Comparison of ENCODE assay signal across 1 cellular context in the genomic region with DNA sequence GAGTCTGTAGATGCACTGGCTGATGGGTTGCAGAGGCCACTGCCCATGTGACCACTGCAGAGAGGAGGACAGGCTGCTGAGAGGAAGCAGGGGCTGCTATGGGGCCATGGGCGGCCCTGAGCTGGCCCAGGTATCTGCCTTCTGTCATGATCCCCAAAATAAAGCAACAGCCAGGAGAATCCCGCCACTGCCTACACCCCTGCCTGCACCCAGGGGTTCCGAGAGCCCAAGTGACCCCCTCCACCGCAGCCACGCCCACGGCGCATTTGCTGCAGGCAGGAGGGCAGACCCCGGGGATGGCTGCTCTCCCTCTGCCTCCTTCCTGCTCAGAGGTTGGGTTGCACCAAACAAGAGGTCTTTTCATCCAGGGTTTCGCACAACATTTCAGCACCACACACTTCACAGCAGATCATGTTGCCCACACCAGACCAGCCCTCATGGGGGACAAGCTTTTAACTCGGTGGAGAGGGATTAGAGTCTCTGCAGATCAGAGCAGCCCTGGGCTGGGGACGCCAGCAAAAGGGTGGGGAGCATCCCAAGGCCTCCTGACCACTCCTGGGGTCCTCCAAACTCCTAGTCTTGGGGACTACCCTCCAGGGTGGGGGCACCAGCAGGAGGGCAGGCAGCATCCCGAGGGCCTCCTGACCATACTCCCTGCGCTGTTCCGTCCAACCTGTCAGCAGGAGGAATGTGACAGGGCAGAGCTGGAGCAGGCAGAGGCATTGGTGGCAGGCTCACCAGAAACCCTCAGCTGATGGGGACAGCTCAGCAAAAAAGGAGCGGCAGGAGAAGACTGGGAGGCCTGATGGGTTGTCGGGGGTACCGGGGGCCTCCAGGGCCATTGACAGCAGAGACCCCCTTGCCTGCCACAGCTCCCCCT.
TF ChIP-seq lines count a peak whose summit lies in the region.

No MANE protein-coding gene starts in this region.

TF ChIP-seq in SK-N-SH, 30 proteins besides CTCF, POLR2A, EP300 and RAD21:
- TF ChIP-seq GABPA (IDR thresholded peaks at IDR 0.05; ENCODE audit: low read depth) = no peak
- no peak for TF ChIP-seq TCF12 (IDR thresholded peaks at IDR 0.05)
- TF ChIP-seq RFX5 (IDR thresholded peaks at IDR 0.05; ENCODE audit: low read length) = no peak
- TF ChIP-seq, protein P1, sequence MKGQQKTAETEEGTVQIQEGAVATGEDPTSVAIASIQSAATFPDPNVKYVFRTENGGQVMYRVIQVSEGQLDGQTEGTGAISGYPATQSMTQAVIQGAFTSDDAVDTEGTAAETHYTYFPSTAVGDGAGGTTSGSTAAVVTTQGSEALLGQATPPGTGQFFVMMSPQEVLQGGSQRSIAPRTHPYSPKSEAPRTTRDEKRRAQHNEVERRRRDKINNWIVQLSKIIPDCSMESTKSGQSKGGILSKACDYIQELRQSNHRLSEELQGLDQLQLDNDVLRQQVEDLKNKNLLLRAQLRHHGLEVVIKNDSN (IDR thresholded peaks at IDR 0.05; ENCODE audit: borderline replicate concordance, low read depth) = no peak
- no peak for TF ChIP-seq NFIC (IDR thresholded peaks at IDR 0.05; ENCODE audit: borderline replicate concordance)
- no peak for TF ChIP-seq MEF2A (IDR thresholded peaks at IDR 0.05; ENCODE audit: borderline replicate concordance, low read depth)
- TF ChIP-seq FOXJ3 (CRISPR knock-in tag; IDR thresholded peaks at IDR 0.05) = no peak
- TF ChIP-seq RCOR1 (IDR thresholded peaks at IDR 0.05; ENCODE audit: low read length) = no peak
- TF ChIP-seq, protein P2, sequence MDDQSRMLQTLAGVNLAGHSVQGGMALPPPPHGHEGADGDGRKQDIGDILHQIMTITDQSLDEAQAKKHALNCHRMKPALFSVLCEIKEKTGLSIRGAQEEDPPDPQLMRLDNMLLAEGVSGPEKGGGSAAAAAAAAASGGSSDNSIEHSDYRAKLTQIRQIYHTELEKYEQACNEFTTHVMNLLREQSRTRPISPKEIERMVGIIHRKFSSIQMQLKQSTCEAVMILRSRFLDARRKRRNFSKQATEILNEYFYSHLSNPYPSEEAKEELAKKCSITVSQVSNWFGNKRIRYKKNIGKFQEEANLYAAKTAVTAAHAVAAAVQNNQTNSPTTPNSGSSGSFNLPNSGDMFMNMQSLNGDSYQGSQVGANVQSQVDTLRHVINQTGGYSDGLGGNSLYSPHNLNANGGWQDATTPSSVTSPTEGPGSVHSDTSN (IDR thresholded peaks at IDR 0.05) = no peak
- TF ChIP-seq, protein P3, sequence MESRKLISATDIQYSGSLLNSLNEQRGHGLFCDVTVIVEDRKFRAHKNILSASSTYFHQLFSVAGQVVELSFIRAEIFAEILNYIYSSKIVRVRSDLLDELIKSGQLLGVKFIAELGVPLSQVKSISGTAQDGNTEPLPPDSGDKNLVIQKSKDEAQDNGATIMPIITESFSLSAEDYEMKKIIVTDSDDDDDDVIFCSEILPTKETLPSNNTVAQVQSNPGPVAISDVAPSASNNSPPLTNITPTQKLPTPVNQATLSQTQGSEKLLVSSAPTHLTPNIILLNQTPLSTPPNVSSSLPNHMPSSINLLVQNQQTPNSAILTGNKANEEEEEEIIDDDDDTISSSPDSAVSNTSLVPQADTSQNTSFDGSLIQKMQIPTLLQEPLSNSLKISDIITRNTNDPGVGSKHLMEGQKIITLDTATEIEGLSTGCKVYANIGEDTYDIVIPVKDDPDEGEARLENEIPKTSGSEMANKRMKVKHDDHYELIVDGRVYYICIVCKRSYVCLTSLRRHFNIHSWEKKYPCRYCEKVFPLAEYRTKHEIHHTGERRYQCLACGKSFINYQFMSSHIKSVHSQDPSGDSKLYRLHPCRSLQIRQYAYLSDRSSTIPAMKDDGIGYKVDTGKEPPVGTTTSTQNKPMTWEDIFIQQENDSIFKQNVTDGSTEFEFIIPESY (IDR thresholded peaks at IDR 0.05; ENCODE audit: borderline replicate concordance, low read depth) = no peak
- TF ChIP-seq, protein P4, sequence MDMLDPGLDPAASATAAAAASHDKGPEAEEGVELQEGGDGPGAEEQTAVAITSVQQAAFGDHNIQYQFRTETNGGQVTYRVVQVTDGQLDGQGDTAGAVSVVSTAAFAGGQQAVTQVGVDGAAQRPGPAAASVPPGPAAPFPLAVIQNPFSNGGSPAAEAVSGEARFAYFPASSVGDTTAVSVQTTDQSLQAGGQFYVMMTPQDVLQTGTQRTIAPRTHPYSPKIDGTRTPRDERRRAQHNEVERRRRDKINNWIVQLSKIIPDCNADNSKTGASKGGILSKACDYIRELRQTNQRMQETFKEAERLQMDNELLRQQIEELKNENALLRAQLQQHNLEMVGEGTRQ (IDR thresholded peaks at IDR 0.05; ENCODE audit: borderline replicate concordance, low read depth, low read length) = no peak
- no peak for TF ChIP-seq RXRA (IDR thresholded peaks at IDR 0.05; ENCODE audit: borderline replicate concordance, low read depth)
- no peak for TF ChIP-seq TAF1 (IDR thresholded peaks at IDR 0.05; ENCODE audit: borderline replicate concordance, low read depth, low read length)
- TF ChIP-seq SIN3A (IDR thresholded peaks at IDR 0.05; ENCODE audit: borderline replicate concordance, low read depth, low read length) = no peak
- no peak for TF ChIP-seq GATA2 (CRISPR knock-in tag; IDR thresholded peaks at IDR 0.05)
- no peak for TF ChIP-seq ELF1 (IDR thresholded peaks at IDR 0.05)
- no peak for TF ChIP-seq MXI1 (IDR thresholded peaks at IDR 0.05; ENCODE audit: low read depth, low read length)
- TF ChIP-seq, protein P5, sequence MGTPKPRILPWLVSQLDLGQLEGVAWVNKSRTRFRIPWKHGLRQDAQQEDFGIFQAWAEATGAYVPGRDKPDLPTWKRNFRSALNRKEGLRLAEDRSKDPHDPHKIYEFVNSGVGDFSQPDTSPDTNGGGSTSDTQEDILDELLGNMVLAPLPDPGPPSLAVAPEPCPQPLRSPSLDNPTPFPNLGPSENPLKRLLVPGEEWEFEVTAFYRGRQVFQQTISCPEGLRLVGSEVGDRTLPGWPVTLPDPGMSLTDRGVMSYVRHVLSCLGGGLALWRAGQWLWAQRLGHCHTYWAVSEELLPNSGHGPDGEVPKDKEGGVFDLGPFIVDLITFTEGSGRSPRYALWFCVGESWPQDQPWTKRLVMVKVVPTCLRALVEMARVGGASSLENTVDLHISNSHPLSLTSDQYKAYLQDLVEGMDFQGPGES (IDR thresholded peaks at IDR 0.05; ENCODE audit: low read depth, low read length) = no peak
- no peak for TF ChIP-seq YY1 (IDR thresholded peaks at IDR 0.05; ENCODE audit: low read depth)
